Comparison of ENCODE assay signal across 19 cellular contexts in the genomic region with DNA sequence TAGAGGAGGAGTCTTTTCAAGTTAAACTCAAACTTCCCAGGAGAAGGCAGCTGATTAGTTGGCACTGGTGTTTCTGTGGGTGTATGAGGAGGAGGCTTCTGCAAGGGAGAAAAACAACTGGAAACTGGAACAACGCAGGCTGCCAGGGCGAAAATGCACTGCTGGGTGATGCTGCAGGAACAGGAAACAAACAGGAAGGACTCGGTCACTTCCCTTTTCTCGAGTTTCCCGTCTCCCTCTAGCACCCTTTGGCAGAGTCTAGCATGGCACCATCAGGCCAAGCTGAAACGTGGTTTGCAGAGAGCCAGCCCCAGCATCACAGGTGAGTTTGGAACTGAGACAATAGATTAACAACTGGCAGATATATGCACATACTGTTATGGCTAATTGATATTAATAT.
A peak's percentile ranks its signal among the peaks of the same experiment; 100 is the strongest.
DNase-seq lines count a peak whose midpoint lies in the region; ATAC-seq and TF ChIP-seq lines count a peak whose summit lies in the region.
"Had no signal": no experiment of that assay in that cellular context is flagged by ENCODE, and none has a peak within 500 bp of the region (broad histone marks: within the 10 kb centered on the region; RNA-seq: fewer than 3 reads in every experiment).

No MANE protein-coding gene starts in this region.

- peaks cover 9 to 22% (median 10%) of the 10 kb centered on the region in 3 donors for H3K27me3 Mint-ChIP-seq in CD14-positive monocyte (ENCODE audit: low read depth in 3 of 3)
- peaks cover 18 to 49% (median 35%) of the 10 kb centered on the region in 5 donors for H3K27me3 Mint-ChIP-seq in naive thymus-derived CD4-positive, alpha-beta T cell

- no peak overlapping the region for H3K4me3 Mint-ChIP-seq in CD14-positive monocyte
- H3K4me3 Mint-ChIP-seq in naive thymus-derived CD4-positive, alpha-beta T cell = peak overlapping the region in 2 of 10 donors; percentile 3 to 10
- H3K4me3 Mint-ChIP-seq: activated CD4-positive, alpha-beta memory T cell treated with anti-CD3 and anti-CD28 coated beads, Interleukin-2, amount 10 ng/mL, durations not matched to agents 7 days and 5 days; neural crest cell had no signal

- H3K27ac ChIP-seq in naive thymus-derived CD4-positive, alpha-beta T cell (ENCODE audit: low read depth, low read length) = no peak overlapping the region
- H3K27ac ChIP-seq: cardiac muscle cell, SK-N-MC, suprapubic skin had no signal

- TF ChIP-seq POLR2A in GM18505 (IDR thresholded peaks at IDR 0.05; ENCODE audit: borderline replicate concordance, extremely low read depth, insufficient read depth, insufficient read length) = no peak

- H3K4me3 ChIP-seq in naive thymus-derived CD4-positive, alpha-beta T cell (ENCODE audit: low read length) = no peak overlapping the region
- H3K4me3 ChIP-seq: cardiac muscle cell, SK-N-MC, suprapubic skin had no signal

- intact Hi-C loops in CD14-positive monocyte (cut with micrococcal nuclease) = no loop called here
- intact Hi-C loops in naive thymus-derived CD4-positive, alpha-beta T cell (cut with micrococcal nuclease) = loop anchor here in 1 of 2 donors (5.0 kb wide), 1 partner anchor 47 kb away; no protein-coding TSS in a partner anchor

- POLR2A ChIA-PET in naive thymus-derived CD4-positive, alpha-beta T cell (lab: Charles Lee) = no interaction called here

- H3K9me3 ChIP-seq in naive thymus-derived CD4-positive, alpha-beta T cell (ENCODE audit: control insufficient read depth in 2 of 3, low read length in 3 of 3) = no peaks in the 10 kb centered on the region
- H3K9me3 ChIP-seq: suprapubic skin had no signal

- CTCF ChIA-PET in naive thymus-derived CD4-positive, alpha-beta T cell (lab: Charles Lee) = no interaction called here

- in situ Hi-C loops in KBM-7 (cut with MboI; ENCODE audit: low pct_unique_long_range_greater_than_20kb, low sequenced_read_pairs) = no loop called here

- no peak for TF ChIP-seq CTCF in CD14-positive monocyte (IDR thresholded peaks at IDR 0.05)

- DNase-seq in CD14-positive monocyte (ENCODE audit: low spot score) (peak; percentile 54), KBM-7 (peak; percentile 18), UCSD-AML1 (lab: John Stamatoyannopoulos, UW; ENCODE audit: unreplicated experiment) (peak; percentile 13)
- no peak for DNase-seq in naive thymus-derived CD4-positive, alpha-beta T cell
- DNase-seq: activated CD4-positive, alpha-beta memory T cell treated with anti-CD3 and anti-CD28 coated beads, Interleukin-2, amount 10 ng/mL, durations not matched to agents 7 days and 5 days; activated CD4-positive, CD25-positive, alpha-beta regulatory T cell; activated gamma-delta T cell; DMS79; NCI-H1105 treated with DMSO at 0.1 percent for 48 hours; NCI-H2081 treated with DMSO at 0.1 percent for 48 hours; NCI-H446; stimulated activated CD4-positive, alpha-beta T cell treated with anti-CD3 and anti-CD28 coated beads, Interleukin-1b, Interleukin-23, amount 100 ng/mL, for 48 hours had no signal

- H3K36me3 ChIP-seq in naive thymus-derived CD4-positive, alpha-beta T cell (ENCODE audit: control insufficient read depth in 2 of 3, insufficient read depth in 3 of 3, low read length in 3 of 3) = no peaks in the 10 kb centered on the region
- H3K36me3 ChIP-seq: cardiac muscle cell, suprapubic skin had no signal

- H3K4me1 ChIP-seq in naive thymus-derived CD4-positive, alpha-beta T cell (ENCODE audit: control insufficient read depth in 2 of 2, insufficient read depth in 2 of 2, low read length in 2 of 2) = no peaks in the 10 kb centered on the region
- H3K4me1 ChIP-seq: suprapubic skin had no signal

- peaks cover 0 to 3% (median 1%) of the 10 kb centered on the region in 7 donors for H3K9me3 Mint-ChIP-seq in CD14-positive monocyte
- no peaks in the 10 kb centered on the region for H3K9me3 Mint-ChIP-seq in naive thymus-derived CD4-positive, alpha-beta T cell
- H3K9me3 Mint-ChIP-seq: activated CD4-positive, alpha-beta memory T cell treated with anti-CD3 and anti-CD28 coated beads, Interleukin-2, amount 10 ng/mL, durations not matched to agents 7 days and 5 days; neural crest cell had no signal

- H3K27me3 ChIP-seq in naive thymus-derived CD4-positive, alpha-beta T cell (ENCODE audit: control insufficient read depth in 2 of 2, insufficient read depth in 2 of 2, low read length in 2 of 2) = peaks cover 0 to 3% of the 10 kb centered on the region in 2 donors
- H3K27me3 ChIP-seq: cardiac muscle cell had no signal

- no peaks in the 10 kb centered on the region for H3K36me3 Mint-ChIP-seq in CD14-positive monocyte
- no peaks in the 10 kb centered on the region for H3K36me3 Mint-ChIP-seq in naive thymus-derived CD4-positive, alpha-beta T cell

- ATAC-seq in naive thymus-derived CD4-positive, alpha-beta T cell = peak; percentile 57
- no peak for ATAC-seq in HG02798 (IDR thresholded peaks at IDR 0.05; ENCODE audit: poor library complexity, unreplicated experiment)
- no peak for ATAC-seq in GM21619 (IDR thresholded peaks at IDR 0.05; ENCODE audit: unreplicated experiment)
- no peak for ATAC-seq in GM18505 (IDR thresholded peaks at IDR 0.05; ENCODE audit: unreplicated experiment)

- H3K27ac Mint-ChIP-seq in CD14-positive monocyte = no peak overlapping the region
- H3K27ac Mint-ChIP-seq in naive thymus-derived CD4-positive, alpha-beta T cell = no peak overlapping the region
- H3K27ac Mint-ChIP-seq: activated CD4-positive, alpha-beta memory T cell treated with anti-CD3 and anti-CD28 coated beads, Interleukin-2, amount 10 ng/mL, durations not matched to agents 7 days and 5 days had no signal

- H3K4me1 Mint-ChIP-seq in CD14-positive monocyte = peaks cover 7% of the 10 kb centered on the region
- peaks cover 5 to 8% (median 7%) of the 10 kb centered on the region in 7 donors for H3K4me1 Mint-ChIP-seq in naive thymus-derived CD4-positive, alpha-beta T cell
- H3K4me1 Mint-ChIP-seq: neural crest cell had no signal

Comparison
In these comparisons a context has a peak if more than half of its experiments do, and no peak if none do; other contexts are left out.
1. DNase-seq: peak in CD14-positive monocyte (single experiment), KBM-7 (single experiment) and UCSD-AML1 (single experiment); none in naive thymus-derived CD4-positive, alpha-beta T cell (0 of 9).